Comparison of ENCODE assay signal across 22 cellular contexts in genomic region chr6:13098006-13098405, GRCh38.
"Had no signal": no experiment of that assay in that cellular context is flagged by ENCODE, and none has a peak within 500 bp of the region (broad histone marks: within the 10 kb centered on the region; RNA-seq: fewer than 3 reads in every experiment).

No MANE protein-coding gene starts in this region.

- H3K36me3 ChIP-seq: colonic mucosa, gastrocnemius medialis, ovary, sigmoid colon, uterus had no signal

- H3K27ac Mint-ChIP-seq: dendritic cell treated with granulocyte-macrophage colony-stimulating factor and Interleukin-4, amounts not matched to agents 40 ng/mL and 50 ng/mL, for 4 days; endodermal cell; naive thymus-derived CD8-positive, alpha-beta T cell; nephron progenitor cell; stimulated activated memory B cell treated with anti-CD40 and anti-IgM and Interleukin-4, amounts not matched to agents 10 μg/mL and 1 μg/mL and 100 μg/mL, for 72 hours; type B pancreatic cell had no signal

- H3K4me3 Mint-ChIP-seq: dendritic cell treated with granulocyte-macrophage colony-stimulating factor and Interleukin-4, amounts not matched to agents 40 ng/mL and 50 ng/mL, for 4 days; endodermal cell; naive thymus-derived CD8-positive, alpha-beta T cell; nephron progenitor cell; stimulated activated memory B cell treated with anti-CD40 and anti-IgM and Interleukin-4, amounts not matched to agents 10 μg/mL and 1 μg/mL and 100 μg/mL, for 72 hours; type B pancreatic cell had no signal

- DNase-seq: colonic mucosa; effector CD8-positive, alpha-beta T cell; endodermal cell; foreskin fibroblast; gastrocnemius medialis; head of caudate nucleus; naive thymus-derived CD8-positive, alpha-beta T cell; nephron progenitor cell; ovary; posterior cingulate gyrus; psoas muscle; right cardiac atrium; sigmoid colon; stimulated activated CD4-positive, alpha-beta T cell treated with anti-CD3 and anti-CD28 coated beads, Interleukin-2, amount 100 ng/mL, for 24 hours; stimulated activated CD4-positive, alpha-beta T cell treated with anti-CD3 and anti-CD28 coated beads, Interleukin-4, amount 100 ng/mL, for 24 hours; stimulated activated naive CD8-positive, alpha-beta T cell treated with anti-CD3 and anti-CD28 coated beads, Interleukin-15, Interleukin-2, amounts not matched to agents 100 U/mL and 50 U/mL, for 24 hours; uterus had no signal

- H3K27me3 ChIP-seq: colonic mucosa, gastrocnemius medialis, ovary, sigmoid colon, uterus had no signal

- H3K4me3 ChIP-seq: colonic mucosa, gastrocnemius medialis, ovary, psoas muscle, sigmoid colon, uterus had no signal

- H3K27me3 Mint-ChIP-seq: dendritic cell treated with granulocyte-macrophage colony-stimulating factor and Interleukin-4, amounts not matched to agents 40 ng/mL and 50 ng/mL, for 4 days; type B pancreatic cell had no signal

- H3K9me3 ChIP-seq: colonic mucosa, gastrocnemius medialis, ovary, psoas muscle, sigmoid colon, uterus had no signal

- H3K27ac ChIP-seq: colonic mucosa, epithelial cell of prostate, gastrocnemius medialis, ovary, psoas muscle, sigmoid colon, uterus had no signal

- H3K4me1 ChIP-seq: colonic mucosa, gastrocnemius medialis, psoas muscle, uterus had no signal

- H3K9me3 Mint-ChIP-seq: dendritic cell treated with granulocyte-macrophage colony-stimulating factor and Interleukin-4, amounts not matched to agents 40 ng/mL and 50 ng/mL, for 4 days; endodermal cell; naive thymus-derived CD8-positive, alpha-beta T cell; nephron progenitor cell; stimulated activated memory B cell treated with anti-CD40 and anti-IgM and Interleukin-4, amounts not matched to agents 10 μg/mL and 1 μg/mL and 100 μg/mL, for 72 hours; type B pancreatic cell had no signal

- H3K36me3 Mint-ChIP-seq: naive thymus-derived CD8-positive, alpha-beta T cell; stimulated activated memory B cell treated with anti-CD40 and anti-IgM and Interleukin-4, amounts not matched to agents 10 μg/mL and 1 μg/mL and 100 μg/mL, for 72 hours; type B pancreatic cell had no signal

- H3K4me1 Mint-ChIP-seq: naive thymus-derived CD8-positive, alpha-beta T cell; stimulated activated memory B cell treated with anti-CD40 and anti-IgM and Interleukin-4, amounts not matched to agents 10 μg/mL and 1 μg/mL and 100 μg/mL, for 72 hours had no signal

- ATAC-seq: esophagus mucosa; gastrocnemius medialis; naive thymus-derived CD8-positive, alpha-beta T cell; psoas muscle; right cardiac atrium; stimulated activated naive CD8-positive, alpha-beta T cell treated with anti-CD3 and anti-CD28 coated beads, Interleukin-15, Interleukin-2, amounts not matched to agents 100 U/mL and 50 U/mL, for 24 hours had no signal
